Comparison of ENCODE assay signal across 12 cellular contexts in genomic region chr16:86931410-86931941, GRCh38.
DNase-seq lines count a peak whose midpoint lies in the region; ATAC-seq, FAIRE-seq and TF ChIP-seq lines count a peak whose summit lies in the region.
"Had no signal": no experiment of that assay in that cellular context is flagged by ENCODE, and none has a peak within 500 bp of the region (broad histone marks: within the 10 kb centered on the region; RNA-seq: fewer than 3 reads in every experiment).

No MANE protein-coding gene starts in this region.

- no peak overlapping the region for H3K4me2 ChIP-seq in mesendoderm (ENCODE audit: low read length)

- no peak overlapping the region for H3K9ac ChIP-seq in mesendoderm (ENCODE audit: low read length)

- no peak for FAIRE-seq in pancreas (lab: Jason Lieb, UNC)

- H4K8ac ChIP-seq in mesendoderm (ENCODE audit: low read depth, low read length): no peak overlapping the region

- WGBS in mesendoderm (ENCODE audit: extremely low coverage, insufficient coverage, low lambda C conversion rate): no CpG with 5 or more reads among the region's 26 CpGs
- 47 to 52% methylated on average over 26 of the region's 26 CpGs for WGBS in pancreas, 2 donors

- no peak for ATAC-seq in pancreas
- ATAC-seq in HG03342 (IDR thresholded peaks at IDR 0.05; ENCODE audit: unreplicated experiment): no peak
- ATAC-seq: CD8-positive, alpha-beta T cell; psoas muscle had no signal

- no peak overlapping the region for H3K27ac ChIP-seq in mesendoderm (ENCODE audit: low read depth, low read length)
- H3K27ac ChIP-seq in pancreas: no peak overlapping the region
- H3K27ac ChIP-seq: psoas muscle had no signal

- no peak overlapping the region for H3K4ac ChIP-seq in mesendoderm (ENCODE audit: low read depth, low read length)

- H2BK120ac ChIP-seq in mesendoderm (ENCODE audit: low read depth, low read length): no peak overlapping the region

- H3K4me3 ChIP-seq in epithelial cell of esophagus (ENCODE audit: low read length) (no peak overlapping the region), mesendoderm (ENCODE audit: low read length) (no peak overlapping the region), pancreas (no peak overlapping the region)
- H3K4me3 ChIP-seq: psoas muscle had no signal

- no peak overlapping the region for H2AK5ac ChIP-seq in mesendoderm (ENCODE audit: low read length)

- peaks cover 11% of the 10 kb centered on the region for H3K4me1 ChIP-seq in mesendoderm (ENCODE audit: control insufficient read depth, low read depth, low read length)
- no peaks in the 10 kb centered on the region for H3K4me1 ChIP-seq in pancreas

- no peak overlapping the region for H3K18ac ChIP-seq in mesendoderm (ENCODE audit: low read length)

- H3K56ac ChIP-seq in mesendoderm (ENCODE audit: low read length): peak overlapping the region; percentile 17

- H3K4me3 Mint-ChIP-seq in activated CD4-positive, alpha-beta T cell treated with anti-CD3 and anti-CD28 coated beads, Interleukin-2, amount 10 ng/mL, durations not matched to agents 24 days and 14 days: no peak overlapping the region
- H3K4me3 Mint-ChIP-seq: activated naive CD4-positive, alpha-beta T cell treated with anti-CD3 and anti-CD28 coated beads, Interleukin-2, amount 50 U/mL, for 24 hours; CD8-positive, alpha-beta T cell had no signal

- no peaks in the 10 kb centered on the region for H3K9me3 ChIP-seq in pancreas
- H3K9me3 ChIP-seq: psoas muscle had no signal

- H3K27ac Mint-ChIP-seq in activated CD4-positive, alpha-beta T cell treated with anti-CD3 and anti-CD28 coated beads, Interleukin-2, amount 10 ng/mL, durations not matched to agents 24 days and 14 days: no peak overlapping the region
- H3K27ac Mint-ChIP-seq: activated naive CD4-positive, alpha-beta T cell treated with anti-CD3 and anti-CD28 coated beads, Interleukin-2, amount 50 U/mL, for 24 hours; CD8-positive, alpha-beta T cell had no signal

- H3K36me3 ChIP-seq in mesendoderm (ENCODE audit: control insufficient read depth, insufficient read depth, low read length): no peaks in the 10 kb centered on the region
- no peaks in the 10 kb centered on the region for H3K36me3 ChIP-seq in pancreas

- intact Hi-C loops in pancreas (cut with DNase I): no loop called here
- intact Hi-C loops in activated CD4-positive, alpha-beta T cell treated with anti-CD3 and anti-CD28 coated beads, Interleukin-2, amount 10 ng/mL, durations not matched to agents 24 days and 14 days (cut with micrococcal nuclease): no loop called here

- no peak overlapping the region for H3K23ac ChIP-seq in mesendoderm (ENCODE audit: low read length)

- peak; percentile 76 for DNase-seq in AG08396 (ENCODE audit: low spot score)
- peak; percentile 51 for DNase-seq in OCI-M1 (lab: John Stamatoyannopoulos, UW)
- peak; percentile 54 for DNase-seq in epithelial cell of esophagus (ENCODE audit: low read depth)
- peak; percentile 48 for DNase-seq in mesendoderm
- no peak for DNase-seq in pancreas
- no peak for DNase-seq in NCI-H774 (lab: John Stamatoyannopoulos, UW)
- DNase-seq in activated CD4-positive, alpha-beta T cell treated with anti-CD3 and anti-CD28 coated beads, Interleukin-2, amount 10 ng/mL, durations not matched to agents 24 days and 14 days: no peak
- DNase-seq: CD8-positive, alpha-beta T cell; hypothalamus had no signal

- H3K9me3 Mint-ChIP-seq in activated CD4-positive, alpha-beta T cell treated with anti-CD3 and anti-CD28 coated beads, Interleukin-2, amount 10 ng/mL, durations not matched to agents 24 days and 14 days: no peaks in the 10 kb centered on the region
- H3K9me3 Mint-ChIP-seq: activated naive CD4-positive, alpha-beta T cell treated with anti-CD3 and anti-CD28 coated beads, Interleukin-2, amount 50 U/mL, for 24 hours; CD8-positive, alpha-beta T cell had no signal

- H3K27me3 ChIP-seq in mesendoderm (ENCODE audit: insufficient read depth, low read length, poor library complexity) (no peaks in the 10 kb centered on the region), pancreas (peaks cover 0 to 4% (median 0%) of the 10 kb centered on the region in 4 donors)

- no peak overlapping the region for H2BK5ac ChIP-seq in mesendoderm (ENCODE audit: low read length)

- H3K27me3 Mint-ChIP-seq in activated CD4-positive, alpha-beta T cell treated with anti-CD3 and anti-CD28 coated beads, Interleukin-2, amount 10 ng/mL, durations not matched to agents 24 days and 14 days: peaks cover 42% of the 10 kb centered on the region

- peaks cover 2% of the 10 kb centered on the region for H3K4me1 Mint-ChIP-seq in activated CD4-positive, alpha-beta T cell treated with anti-CD3 and anti-CD28 coated beads, Interleukin-2, amount 10 ng/mL, durations not matched to agents 24 days and 14 days
- H3K4me1 Mint-ChIP-seq: activated naive CD4-positive, alpha-beta T cell treated with anti-CD3 and anti-CD28 coated beads, Interleukin-2, amount 50 U/mL, for 24 hours had no signal

- H2BK15ac ChIP-seq in mesendoderm (replicated peaks; ENCODE audit: low read depth): no peak overlapping the region

- H3K79me2 ChIP-seq in mesendoderm (ENCODE audit: control insufficient read depth, insufficient read depth, low read length): no peaks in the 10 kb centered on the region

- H3K79me1 ChIP-seq in mesendoderm (ENCODE audit: low read length): no peaks in the 10 kb centered on the region

- no peaks in the 10 kb centered on the region for H3K36me3 Mint-ChIP-seq in activated CD4-positive, alpha-beta T cell treated with anti-CD3 and anti-CD28 coated beads, Interleukin-2, amount 10 ng/mL, durations not matched to agents 24 days and 14 days (ENCODE audit: low read depth)
- H3K36me3 Mint-ChIP-seq: activated naive CD4-positive, alpha-beta T cell treated with anti-CD3 and anti-CD28 coated beads, Interleukin-2, amount 50 U/mL, for 24 hours; CD8-positive, alpha-beta T cell had no signal

- no peak overlapping the region for H4K5ac ChIP-seq in mesendoderm (ENCODE audit: low read length)

- TF ChIP-seq CTCF in epithelial cell of esophagus (IDR thresholded peaks at IDR 0.05; ENCODE audit: insufficient read depth, low read depth, low read length, missing control alignments): no peak
- TF ChIP-seq CTCF in pancreas (IDR thresholded peaks at IDR 0.05): no peak

Comparison
In these comparisons a context has a peak if more than half of its experiments do, and no peak if none do; other contexts are left out.
1. DNase-seq: peak in AG08396 (single experiment), OCI-M1 (single experiment), epithelial cell of esophagus (single experiment) and mesendoderm (single experiment); none in pancreas (0 of 6), NCI-H774 (single experiment) and activated CD4-positive, alpha-beta T cell treated with anti-CD3 and anti-CD28 coated beads, Interleukin-2, amount 10 ng/mL, durations not matched to agents 24 days and 14 days (single experiment).